In the genomic region with DNA sequence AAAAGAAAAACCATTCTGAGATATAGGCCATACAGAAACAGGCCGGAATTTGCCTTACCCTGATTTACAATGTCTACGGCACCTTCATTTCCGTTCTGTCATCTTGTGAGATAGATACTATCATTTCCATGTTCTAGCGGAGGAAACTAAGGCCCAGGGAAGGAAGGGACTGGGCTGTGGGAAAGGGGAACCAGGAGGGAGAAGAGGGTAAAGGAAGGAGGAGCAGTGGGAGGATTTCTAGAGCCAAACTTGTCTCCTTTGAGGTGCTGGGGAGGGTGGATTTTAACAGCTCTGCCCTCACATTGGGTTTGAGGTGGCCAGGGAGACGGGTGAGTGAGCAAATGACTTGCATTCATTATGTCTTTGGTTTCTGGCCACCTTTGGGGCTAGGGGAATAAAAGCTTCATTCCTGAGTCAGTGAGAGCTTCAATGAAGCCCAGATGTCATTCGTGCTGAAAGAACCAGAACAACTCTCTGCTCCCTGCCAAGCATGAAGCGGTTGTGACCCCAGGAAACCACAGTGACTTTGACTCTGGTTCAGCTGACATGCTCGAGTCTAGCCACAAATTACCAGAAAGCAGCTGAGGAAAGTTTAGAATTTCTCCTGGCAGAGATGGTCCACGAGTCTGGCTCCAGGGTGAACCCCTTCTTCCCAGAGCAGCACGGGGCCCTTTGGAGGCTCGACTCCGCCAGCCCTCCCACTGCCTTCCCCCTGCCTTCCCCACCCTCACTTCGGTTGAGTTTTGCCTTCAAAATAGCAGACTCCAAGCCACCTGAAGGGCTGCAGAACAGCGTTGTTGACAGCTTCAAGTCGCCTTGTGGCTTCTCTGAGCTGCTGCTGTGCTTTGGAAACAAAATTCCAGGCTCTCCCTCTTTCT, we compare ENCODE assay signal across 8 cellular contexts. TPM values are rescaled to one million over a fixed set of nuclear protein-coding genes. Genes with fewer than 3 reads are reported as not detected.
A peak's percentile ranks its signal among the peaks of the same experiment; 100 is the strongest.
DNase-seq lines count a peak whose midpoint lies in the region; ATAC-seq lines count a peak whose summit lies in the region.

No MANE protein-coding gene starts in this region.

- no peaks in the 10 kb centered on the region for H3K36me3 ChIP-seq in mucosa of stomach (ENCODE audit: control insufficient read depth, insufficient read depth, low read length)

- intact Hi-C loops in activated T-helper 1 cell treated with anti-CD3 and anti-CD28 coated beads, Interleukin-12 subunit alpha, Interleukin-12 subunit beta, Interleukin-2, Interleukin-4 antibody, amounts not matched to agents 30 ng/mL and 10 ng/mL and 1 ng/mL, durations not matched to agents 14 hours and 24 hours and 36 hours (cut with micrococcal nuclease) = loop anchor here (1.0 kb wide), 2 partner anchors 10 to 12 kb away; no protein-coding TSS in a partner anchor

- peak; percentile 90 for DNase-seq in GM03348 (ENCODE audit: low spot score)
- DNase-seq in activated T-helper 1 cell treated with anti-CD3 and anti-CD28 coated beads, Interleukin-12 subunit alpha, Interleukin-12 subunit beta, Interleukin-2, Interleukin-4 antibody, amounts not matched to agents 30 ng/mL and 10 ng/mL and 1 ng/mL, durations not matched to agents 14 hours and 24 hours and 36 hours (ENCODE audit: low spot score) = peak; percentile 22
- DNase-seq in SIG-M5 (lab: John Stamatoyannopoulos, UW) = no peak

- peak overlapping the region; percentile 54 for H3K4me3 Mint-ChIP-seq in activated T-helper 1 cell treated with anti-CD3 and anti-CD28 coated beads, Interleukin-12 subunit alpha, Interleukin-12 subunit beta, Interleukin-2, Interleukin-4 antibody, amounts not matched to agents 30 ng/mL and 10 ng/mL and 1 ng/mL, durations not matched to agents 14 hours and 24 hours and 36 hours

- H3K9ac ChIP-seq in mucosa of stomach (ENCODE audit: low read length) = peak overlapping the region; percentile 7

- H3K4me1 ChIP-seq in mucosa of stomach (ENCODE audit: control insufficient read depth, insufficient read depth, low read length) = peaks cover 5% of the 10 kb centered on the region

- no peak overlapping the region for H3K4me3 ChIP-seq in mucosa of stomach (ENCODE audit: low read length)

- H3K9me3 ChIP-seq in mucosa of stomach (ENCODE audit: control insufficient read depth, low read length) = no peaks in the 10 kb centered on the region

- H3K9me3 Mint-ChIP-seq in activated T-helper 1 cell treated with anti-CD3 and anti-CD28 coated beads, Interleukin-12 subunit alpha, Interleukin-12 subunit beta, Interleukin-2, Interleukin-4 antibody, amounts not matched to agents 30 ng/mL and 10 ng/mL and 1 ng/mL, durations not matched to agents 14 hours and 24 hours and 36 hours = no peaks in the 10 kb centered on the region

- H3K27me3 Mint-ChIP-seq in activated T-helper 1 cell treated with anti-CD3 and anti-CD28 coated beads, Interleukin-12 subunit alpha, Interleukin-12 subunit beta, Interleukin-2, Interleukin-4 antibody, amounts not matched to agents 30 ng/mL and 10 ng/mL and 1 ng/mL, durations not matched to agents 14 hours and 24 hours and 36 hours (ENCODE audit: insufficient read depth) = peaks cover 2% of the 10 kb centered on the region

- H3K27ac Mint-ChIP-seq in activated T-helper 1 cell treated with anti-CD3 and anti-CD28 coated beads, Interleukin-12 subunit alpha, Interleukin-12 subunit beta, Interleukin-2, Interleukin-4 antibody, amounts not matched to agents 30 ng/mL and 10 ng/mL and 1 ng/mL, durations not matched to agents 14 hours and 24 hours and 36 hours = peak overlapping the region; percentile 90

- ATAC-seq in HG02852 (IDR thresholded peaks at IDR 0.05; ENCODE audit: unreplicated experiment) = peak; percentile 71
- ATAC-seq in GM18511 (IDR thresholded peaks at IDR 0.05; ENCODE audit: unreplicated experiment) = no peak
- no peak for ATAC-seq in GM19455 (IDR thresholded peaks at IDR 0.05; ENCODE audit: unreplicated experiment)
- no peak for ATAC-seq in GM18867 (IDR thresholded peaks at IDR 0.05; ENCODE audit: unreplicated experiment)

- H3K4me1 Mint-ChIP-seq in activated T-helper 1 cell treated with anti-CD3 and anti-CD28 coated beads, Interleukin-12 subunit alpha, Interleukin-12 subunit beta, Interleukin-2, Interleukin-4 antibody, amounts not matched to agents 30 ng/mL and 10 ng/mL and 1 ng/mL, durations not matched to agents 14 hours and 24 hours and 36 hours (ENCODE audit: low read depth) = peaks cover 43% of the 10 kb centered on the region

- H3K36me3 Mint-ChIP-seq in activated T-helper 1 cell treated with anti-CD3 and anti-CD28 coated beads, Interleukin-12 subunit alpha, Interleukin-12 subunit beta, Interleukin-2, Interleukin-4 antibody, amounts not matched to agents 30 ng/mL and 10 ng/mL and 1 ng/mL, durations not matched to agents 14 hours and 24 hours and 36 hours (ENCODE audit: low read depth) = no peaks in the 10 kb centered on the region

- no peaks in the 10 kb centered on the region for H3K27me3 ChIP-seq in mucosa of stomach (ENCODE audit: control insufficient read depth, insufficient read depth, low read length)

RNA-seq across cellular contexts. Expression of a gene that starts 3.8 kb away (rescaled TPM):
- 0.22 and 0.26 TPM in 2 replicates for total RNA-seq in activated T-helper 1 cell treated with anti-CD3 and anti-CD28 coated beads, Interleukin-12 subunit alpha, Interleukin-12 subunit beta, Interleukin-2, Interleukin-4 antibody, amounts not matched to agents 30 ng/mL and 10 ng/mL and 1 ng/mL, durations not matched to agents 14 hours and 24 hours and 36 hours

RNA-seq across cellular contexts. Expression of a gene that starts 30.1 kb away (rescaled TPM):
- 92.8 and 98.0 TPM in 2 replicates for total RNA-seq in activated T-helper 1 cell treated with anti-CD3 and anti-CD28 coated beads, Interleukin-12 subunit alpha, Interleukin-12 subunit beta, Interleukin-2, Interleukin-4 antibody, amounts not matched to agents 30 ng/mL and 10 ng/mL and 1 ng/mL, durations not matched to agents 14 hours and 24 hours and 36 hours
